Comparison of ENCODE assay signal across 17 cellular contexts in the genomic region with DNA sequence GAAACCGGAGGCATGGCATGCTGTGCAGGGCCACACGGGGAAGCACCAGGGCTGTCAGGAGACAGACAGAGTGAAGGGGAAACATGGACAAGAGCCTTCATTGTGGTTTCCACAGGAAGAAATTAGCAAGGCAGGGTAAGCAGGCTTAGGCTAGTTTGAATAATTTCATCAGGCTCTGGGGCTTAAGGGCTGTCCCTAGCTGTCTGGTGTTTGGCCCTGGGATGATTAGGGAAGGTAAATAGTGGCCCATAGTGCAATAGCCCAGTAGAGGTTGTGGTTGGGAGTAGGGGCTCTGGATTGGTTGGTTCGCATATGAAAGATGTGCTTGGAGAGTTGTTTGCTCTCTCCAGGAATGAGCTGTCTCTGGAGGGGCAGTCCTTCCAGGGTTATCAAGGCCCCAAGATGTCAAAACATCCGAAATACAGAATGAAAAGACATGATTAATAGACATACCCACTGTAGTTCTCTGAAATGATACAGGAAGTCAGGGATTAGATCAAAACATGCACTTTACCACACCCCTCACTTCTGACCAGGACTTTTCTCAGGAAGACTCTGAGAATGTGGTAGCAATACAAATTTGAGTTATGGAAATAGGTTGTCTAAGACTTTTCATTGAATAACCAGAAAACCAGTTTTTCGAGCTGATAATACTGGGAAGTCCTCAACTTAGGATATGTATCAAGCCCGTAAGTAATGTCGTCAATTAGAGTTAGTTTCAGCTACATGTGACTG.
DNase-seq lines count a peak whose midpoint lies in the region; ATAC-seq, FAIRE-seq and TF ChIP-seq lines count a peak whose summit lies in the region.
"Had no signal": no experiment of that assay in that cellular context is flagged by ENCODE, and none has a peak within 500 bp of the region (broad histone marks: within the 10 kb centered on the region; RNA-seq: fewer than 3 reads in every experiment).

No MANE protein-coding gene starts in this region.

- H3K36me3 ChIP-seq in keratinocyte (ENCODE audit: control insufficient read depth in 2 of 2, extremely low read depth in 1 of 2, insufficient read depth in 2 of 2, low read length in 2 of 2) (no peaks in the 10 kb centered on the region), psoas muscle (ENCODE audit: insufficient read depth in 1 of 2, low read depth in 1 of 2) (no peaks in the 10 kb centered on the region)

- FAIRE-seq in keratinocyte (lab: Jason Lieb, UNC) = peak; percentile 48
- FAIRE-seq: A549 had no signal

- H3K9me1 ChIP-seq in keratinocyte (ENCODE audit: control insufficient read depth, extremely low read depth, insufficient read depth, low read length) = no peaks in the 10 kb centered on the region

- intact Hi-C loops in psoas muscle (cut with DNase I) = no loop called here

- peak; percentile 26 for DNase-seq in NCI-H82 (lab: John Stamatoyannopoulos, UW)
- DNase-seq in NCI-H82 treated with DMSO at 0.1 percent for 48 hours (lab: John Stamatoyannopoulos, UW; ENCODE audit: unreplicated experiment) = no peak
- peak; percentile 39 for DNase-seq in NOMO-1 treated with DMSO at 0.1 percent for 48 hours (lab: John Stamatoyannopoulos, UW; ENCODE audit: unreplicated experiment)
- no peak for DNase-seq in keratinocyte (ENCODE audit: low read depth, low spot score)
- no peak for DNase-seq in SHP77 (lab: John Stamatoyannopoulos, UW)
- DNase-seq in psoas muscle = no peak
- no peak for DNase-seq in G401 (ENCODE audit: low spot score)
- DNase-seq: NCI-H1436; NCI-H2029 treated with DMSO at 0.1 percent for 48 hours; NCI-H524; NK-92 treated with Interleukin-12 subunit alpha and Interleukin-12 subunit beta, amount 100 ng/mL, for 24 hours; PC-9; T-helper 17 cell had no signal

- no peaks in the 10 kb centered on the region for H3K9me3 Mint-ChIP-seq in activated T-helper 17 cell treated with anti-CD3 and anti-CD28 coated beads, Interleukin-2, amount 50 U/mL, for 72 hours

- peak overlapping the region; percentile 57 for H2AFZ ChIP-seq in keratinocyte (ENCODE audit: control insufficient read depth, low read length)
- H2AFZ ChIP-seq: PC-9 had no signal

- peaks cover 37% of the 10 kb centered on the region for H3K27me3 Mint-ChIP-seq in activated T-helper 17 cell treated with anti-CD3 and anti-CD28 coated beads, Interleukin-2, amount 50 U/mL, for 72 hours

- H3K27ac ChIP-seq in keratinocyte (ENCODE audit: control insufficient read depth, insufficient read depth, low read length) = peak overlapping the region; percentile 22
- H3K27ac ChIP-seq in psoas muscle = no peak overlapping the region
- H3K27ac ChIP-seq: A549, C4-2B, PC-9 had no signal

- H3K79me2 ChIP-seq in keratinocyte (ENCODE audit: control insufficient read depth, insufficient read depth, low read length) = no peaks in the 10 kb centered on the region

- H3K4me1 Mint-ChIP-seq in activated T-helper 17 cell treated with anti-CD3 and anti-CD28 coated beads, Interleukin-2, amount 50 U/mL, for 72 hours = no peaks in the 10 kb centered on the region
- H3K4me1 Mint-ChIP-seq: T-helper 17 cell had no signal

- no peaks in the 10 kb centered on the region for H3K9me3 ChIP-seq in keratinocyte (ENCODE audit: control insufficient read depth, low read depth, low read length)
- no peaks in the 10 kb centered on the region for H3K9me3 ChIP-seq in psoas muscle
- H3K9me3 ChIP-seq: A549 had no signal

- H3K9ac ChIP-seq in keratinocyte (ENCODE audit: control insufficient read depth, extremely low read depth, insufficient read depth, low read length) = no peak overlapping the region

- no peaks in the 10 kb centered on the region for H4K20me1 ChIP-seq in keratinocyte (ENCODE audit: control insufficient read depth, extremely low read depth, insufficient read depth, low read length)

- H3K4me2 ChIP-seq in keratinocyte (ENCODE audit: control insufficient read depth, extremely low read depth, insufficient read depth, low read depth, low read length) = peak overlapping the region; percentile 60
- H3K4me2 ChIP-seq: A549, PC-9 had no signal

- H3K36me3 Mint-ChIP-seq in activated T-helper 17 cell treated with anti-CD3 and anti-CD28 coated beads, Interleukin-2, amount 50 U/mL, for 72 hours (ENCODE audit: low read depth) = no peaks in the 10 kb centered on the region

- in situ Hi-C loops in G401 (cut with HindIII; ENCODE audit: low sequenced_read_pairs) = no loop called here

- H3K4me3 ChIP-seq in keratinocyte (ENCODE audit: control insufficient read depth in 2 of 3, extremely low read depth in 1 of 3, insufficient read depth in 2 of 3, low read depth in 1 of 3, low read length in 3 of 3) (no peak overlapping the region), psoas muscle (no peak overlapping the region)
- H3K4me3 ChIP-seq: A549, PC-9 had no signal

- no peaks in the 10 kb centered on the region for H3K27me3 ChIP-seq in keratinocyte (ENCODE audit: control insufficient read depth, extremely low read depth, insufficient read depth, low read length)
- H3K27me3 ChIP-seq in psoas muscle (ENCODE audit: insufficient read depth in 3 of 3, low read length in 2 of 3) = peaks cover 0 to 6% (median 0%) of the 10 kb centered on the region in 3 donors

- whole genome bisulfite sequencing in psoas muscle, 3 donors = 77 to 82% (median 79%) methylated on average over 7 of the region's 7 CpGs

- peak; percentile 32 for ATAC-seq in activated T-helper 17 cell treated with anti-CD3 and anti-CD28 coated beads, Interleukin-2, amount 50 U/mL, for 72 hours (replicated peaks)
- no peak for ATAC-seq in psoas muscle
- ATAC-seq: A549, Right ventricle myocardium inferior, T-helper 17 cell had no signal

- dilution Hi-C loops in keratinocyte (cut with MboI; ENCODE audit: extremely low pct_ligation_motif_present, low sequenced_read_pairs) = no loop called here

- peaks cover 28% of the 10 kb centered on the region for H3K4me1 ChIP-seq in keratinocyte (ENCODE audit: control insufficient read depth, extremely low read depth, insufficient read depth, low read length)
- no peaks in the 10 kb centered on the region for H3K4me1 ChIP-seq in psoas muscle
- H3K4me1 ChIP-seq: A549 had no signal

- H3K4me3 Mint-ChIP-seq in activated T-helper 17 cell treated with anti-CD3 and anti-CD28 coated beads, Interleukin-2, amount 50 U/mL, for 72 hours = no peak overlapping the region
- H3K4me3 Mint-ChIP-seq: T-helper 17 cell had no signal

- no peak overlapping the region for H3K27ac Mint-ChIP-seq in activated T-helper 17 cell treated with anti-CD3 and anti-CD28 coated beads, Interleukin-2, amount 50 U/mL, for 72 hours
- H3K27ac Mint-ChIP-seq: T-helper 17 cell had no signal

- TF ChIP-seq CTCF in keratinocyte (optimal IDR thresholded peaks at IDR 0.05 in 1 of 3, IDR thresholded peaks at IDR 0.05 in 1 of 3, conservative IDR thresholded peaks at IDR 0.05 in 1 of 3; ENCODE audit: extremely low read depth in 1 of 3, insufficient read depth in 2 of 3, low read length in 3 of 3) (no peak), psoas muscle (IDR thresholded peaks at IDR 0.05) (no peak)

Comparison
In these comparisons a context has a peak if more than half of its experiments do, and no peak if none do; other contexts are left out.
1. DNase-seq: peak in NCI-H82 (single experiment) and NOMO-1 treated with DMSO at 0.1 percent for 48 hours (single experiment); none in NCI-H82 treated with DMSO at 0.1 percent for 48 hours (single experiment), keratinocyte (single experiment), SHP77 (0 of 2), psoas muscle (0 of 2) and G401 (single experiment).